Comparison of ENCODE assay signal across 9 cellular contexts in genomic region chr5:163508753-163509152, GRCh38. TPM values are rescaled to one million over a fixed set of nuclear protein-coding genes. Genes with fewer than 3 reads are reported as not detected.
A peak's percentile ranks its signal among the peaks of the same experiment; 100 is the strongest.
DNase-seq lines count a peak whose midpoint lies in the region; ATAC-seq and TF ChIP-seq lines count a peak whose summit lies in the region.
"Had no signal": no experiment of that assay in that cellular context is flagged by ENCODE, and none has a peak within 500 bp of the region (broad histone marks: within the 10 kb centered on the region; RNA-seq: fewer than 3 reads in every experiment).

No MANE protein-coding gene starts in this region.

- H3K36me3 ChIP-seq in osteoblast (ENCODE audit: insufficient read depth, low read length) (peaks cover 18% of the 10 kb centered on the region), MM.1S (replicated peaks; ENCODE audit: insufficient read depth, low read length) (peaks cover 5% of the 10 kb centered on the region)

- peaks cover 17 to 22% of the 10 kb centered on the region in 2 donors for H3K36me3 Mint-ChIP-seq in CD14-positive monocyte

- H3K4me3 ChIP-seq in NB4 (ENCODE audit: low read depth, low read length) (peak overlapping the region; percentile 6), osteoblast (ENCODE audit: insufficient read depth, low read length) (peak overlapping the region; percentile 87), MM.1S (ENCODE audit: low read length) (no peak overlapping the region)

- H3K4me1 ChIP-seq in osteoblast (ENCODE audit: insufficient read depth, low read length), result peaks cover 50% of the 10 kb centered on the region
- H3K4me1 ChIP-seq in MM.1S (ENCODE audit: low read length), result peaks cover 12% of the 10 kb centered on the region; the same call in 1 of the 2 replicates

- peaks cover 0 to 2% (median 0%) of the 10 kb centered on the region in 3 donors for H3K27me3 Mint-ChIP-seq in CD14-positive monocyte (ENCODE audit: low read depth in 3 of 3)

- peaks cover 78% of the 10 kb centered on the region for H3K79me2 ChIP-seq in osteoblast (ENCODE audit: insufficient read depth, low read length)
- H3K79me2 ChIP-seq in MM.1S (ENCODE audit: low read length), result peaks cover 78% of the 10 kb centered on the region

- H3K9me3 ChIP-seq in osteoblast (ENCODE audit: low read depth, low read length) (no peaks in the 10 kb centered on the region), MM.1S (replicated peaks; ENCODE audit: insufficient read depth, low read length) (no peaks in the 10 kb centered on the region)

- H3K9me2 ChIP-seq in MM.1S (replicated peaks; ENCODE audit: insufficient read depth, low read length), result no peaks in the 10 kb centered on the region

- H4K20me1 ChIP-seq in osteoblast (ENCODE audit: insufficient read depth, low read length) (peaks cover 20% of the 10 kb centered on the region), MM.1S (ENCODE audit: insufficient read depth, low read length) (0 out of 2 replicates have a peak, but pooled peaks cover 4% of the 10 kb centered on the region)

- no peaks in the 10 kb centered on the region for H3K27me3 ChIP-seq in osteoblast (ENCODE audit: insufficient read depth, low read length)
- no peaks in the 10 kb centered on the region for H3K27me3 ChIP-seq in MM.1S (replicated peaks; ENCODE audit: insufficient read depth, low read length)

- peak overlapping the region; percentile 65 to 79 for H3K4me3 Mint-ChIP-seq in CD14-positive monocyte

- intact Hi-C loops in CD14-positive monocyte (cut with micrococcal nuclease), result no loop called here

- no peak for TF ChIP-seq CTCF in CD14-positive monocyte (IDR thresholded peaks at IDR 0.05)
- no peak for TF ChIP-seq CTCF in NB4 (IDR thresholded peaks at IDR 0.05; ENCODE audit: low read depth, low read length)
- no peak for TF ChIP-seq CTCF in osteoblast (IDR thresholded peaks at IDR 0.05; ENCODE audit: extremely low read depth, low read depth, low read length)
- no peak for TF ChIP-seq CTCF in MM.1S (IDR thresholded peaks at IDR 0.05; ENCODE audit: low read length)

- H2AFZ ChIP-seq in osteoblast (ENCODE audit: low read length) (no peak overlapping the region), MM.1S (ENCODE audit: low read length) (no peak overlapping the region)

- peak overlapping the region in 6 of 7 donors; percentile 38 to 91 (median 72) for H3K27ac Mint-ChIP-seq in CD14-positive monocyte

- ATAC-seq in GM18858 (IDR thresholded peaks at IDR 0.05; ENCODE audit: unreplicated experiment), result no peak

- peaks cover 47% of the 10 kb centered on the region for H3K4me1 Mint-ChIP-seq in CD14-positive monocyte

- H3K9me3 Mint-ChIP-seq in CD14-positive monocyte, result no peaks in the 10 kb centered on the region

- H3F3A ChIP-seq in MM.1S (ENCODE audit: insufficient read depth, low read length), result peaks cover 28% of the 10 kb centered on the region

- H3K9ac ChIP-seq in MM.1S (ENCODE audit: low read length), result no peak overlapping the region

- H3K27ac ChIP-seq in osteoblast (ENCODE audit: low read depth, low read length) (peak overlapping the region; percentile 89), MM.1S (ENCODE audit: low read length) (no peak overlapping the region)

- TF ChIP-seq POLR2A in NB4 (IDR thresholded peaks at IDR 0.05; ENCODE audit: extremely low read depth, insufficient read length), result no peak

- DNase-seq in CD14-positive monocyte (ENCODE audit: low spot score), result no peak
- DNase-seq in NB4 (ENCODE audit: low read depth), result no peak
- peak; percentile 7 for DNase-seq in dermis blood vessel endothelial cell
- DNase-seq in osteoblast (ENCODE audit: insufficient read length, low spot score, missing footprints), result peak; percentile 55
- DNase-seq in DMS53 (lab: John Stamatoyannopoulos, UW), result no peak
- no peak for DNase-seq in MM.1S
- no peak for DNase-seq in activated CD8-positive, alpha-beta memory T cell treated with anti-CD3 and anti-CD28 coated beads, Interleukin-2, amount 50 U/mL, for 48 hours
- DNase-seq: amniotic stem cell had no signal

- H3K4me2 ChIP-seq in osteoblast (ENCODE audit: insufficient read depth, low read length) (peak overlapping the region; percentile 99), MM.1S (ENCODE audit: low read depth, low read length) (no peak overlapping the region)

RNA-seq across cellular contexts. Expression of gene MAT2B, which starts 3.3 kb away (rescaled TPM):
- polyA plus RNA-seq in CD14-positive monocyte, result 100 to 1,000 TPM; 142 to 165 TPM
- total RNA-seq in dermis blood vessel endothelial cell (89.9 and 107 TPM in 2 replicates), osteoblast (46.7 and 52.2 TPM in 2 replicates)

RNA-seq across cellular contexts. Expression of gene HMMR, which starts 48.3 kb away (rescaled TPM):
- under 1 TPM in 1 of 2 donors, not detected in 1; 0.29 TPM for polyA plus RNA-seq in CD14-positive monocyte
- total RNA-seq in dermis blood vessel endothelial cell (16.2 and 60.2 TPM in 2 replicates), osteoblast (2.5 and 2.9 TPM in 2 replicates)

RNA-seq across cellular contexts. Expression of gene NUDCD2, which starts 48.9 kb away (rescaled TPM):
- polyA plus RNA-seq in CD14-positive monocyte, result 10 to 100 TPM; 22.0 to 23.6 TPM
- total RNA-seq in dermis blood vessel endothelial cell (2.9 and 7.6 TPM in 2 replicates), osteoblast (5.9 and 7.2 TPM in 2 replicates)

Comparison
In these comparisons a context has a peak if more than half of its experiments do, and no peak if none do; other contexts are left out.
1. DNase-seq: peak in dermis blood vessel endothelial cell (single experiment) and osteoblast (single experiment); none in CD14-positive monocyte (single experiment), NB4 (single experiment), DMS53 (single experiment), MM.1S (single experiment) and activated CD8-positive, alpha-beta memory T cell treated with anti-CD3 and anti-CD28 coated beads, Interleukin-2, amount 50 U/mL, for 48 hours (single experiment).